ENCODE assay signal across 24 cellular contexts in the genomic region with DNA sequence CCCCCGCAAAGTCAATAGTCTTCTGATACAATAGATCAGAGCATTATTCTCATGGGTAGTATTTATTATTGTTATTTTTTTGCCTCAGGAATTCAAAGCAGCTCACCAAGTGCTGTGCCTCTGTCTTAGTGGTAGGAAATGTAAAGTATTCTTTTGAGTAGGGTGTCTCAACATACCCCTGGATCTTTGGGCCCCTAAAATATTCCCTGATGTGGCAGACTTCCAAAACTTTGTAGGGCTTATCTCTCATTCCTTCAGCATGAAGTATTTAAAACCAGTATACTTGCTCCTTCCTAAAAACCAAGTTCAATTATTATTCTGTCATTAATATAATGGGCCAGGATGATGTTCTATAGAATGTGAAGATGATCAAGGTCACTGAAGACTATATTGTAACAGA.
"Had no signal": no experiment of that assay in that cellular context is flagged by ENCODE, and none has a peak within 500 bp of the region (broad histone marks: within the 10 kb centered on the region; RNA-seq: fewer than 3 reads in every experiment).

No MANE protein-coding gene starts in this region.

- H3K27ac ChIP-seq: colonic mucosa, neutrophil, psoas muscle, right lobe of liver, spleen, stomach, transverse colon had no signal

- DNase-seq: colonic mucosa; effector CD4-positive, alpha-beta T cell; endodermal cell; erythroblast; foreskin melanocyte; head of caudate nucleus; hypothalamus; islet precursor cell; mucosa of descending colon; naive thymus-derived CD8-positive, alpha-beta T cell; psoas muscle; retina; right lobe of liver; spleen; stimulated activated CD4-positive, alpha-beta T cell treated with anti-CD3 and anti-CD28 coated beads, Interleukin-15, amount 100 ng/mL, for 24 hours; stimulated activated CD4-positive, alpha-beta T cell treated with anti-CD3 and anti-CD28 coated beads, Interleukin-1b, Interleukin-23, amount 100 ng/mL, for 48 hours; stimulated activated CD4-positive, alpha-beta T cell treated with anti-CD3 and anti-CD28 coated beads, Interleukin-4, amount 100 ng/mL, for 24 hours; stomach; substantia nigra; transverse colon had no signal

- H3K27me3 ChIP-seq: colonic mucosa, right lobe of liver, spleen, stomach, transverse colon had no signal

- H3K9me3 ChIP-seq: colonic mucosa, mucosa of descending colon, psoas muscle, right lobe of liver, stomach, thoracic aorta, transverse colon had no signal

- H3K4me1 ChIP-seq: colonic mucosa, psoas muscle, right lobe of liver, stomach, transverse colon had no signal

- H3K4me3 ChIP-seq: colonic mucosa, mucosa of descending colon, psoas muscle, right lobe of liver, spleen, stomach, thoracic aorta, transverse colon had no signal

- H3K36me3 ChIP-seq: colonic mucosa, neutrophil, right lobe of liver, spleen, stomach, thoracic aorta, transverse colon had no signal

- ATAC-seq: left lobe of liver; mucosa of descending colon; naive thymus-derived CD8-positive, alpha-beta T cell; psoas muscle; right lobe of liver; stimulated activated memory B cell treated with anti-CD40 and anti-IgM and Interleukin-4, amounts not matched to agents 10 μg/mL and 1 μg/mL and 100 μg/mL, for 72 hours had no signal
